ENCODE assay signal across 9 cellular contexts in genomic region chr17:29585080-29585751, GRCh38. TPM values are rescaled to one million over a fixed set of nuclear protein-coding genes. Genes with fewer than 3 reads are reported as not detected.
DNase-seq lines count a peak whose midpoint lies in the region; ATAC-seq and TF ChIP-seq lines count a peak whose summit lies in the region.
"Had no signal": no experiment of that assay in that cellular context is flagged by ENCODE, and none has a peak within 500 bp of the region (broad histone marks: within the 10 kb centered on the region; RNA-seq: fewer than 3 reads in every experiment).

No MANE protein-coding gene starts in this region.

- ATAC-seq in natural killer cell treated with Interleukin-12 subunit alpha and Interleukin-12 subunit beta and Interleukin-15 and Interleukin-18, amount 100 ng/mL, for 72 hours = no peak
- ATAC-seq in natural killer cell = no peak
- ATAC-seq in activated naive CD4-positive, alpha-beta T cell treated with anti-CD3 and anti-CD28 coated beads, Interleukin-2, amount 50 U/mL, for 72 hours = no peak
- no peak for ATAC-seq in HG02763 (IDR thresholded peaks at IDR 0.05; ENCODE audit: unreplicated experiment)

- H3K4me3 Mint-ChIP-seq in natural killer cell treated with Interleukin-12 subunit alpha and Interleukin-12 subunit beta and Interleukin-15 and Interleukin-18, amount 100 ng/mL, for 72 hours = peak overlapping the region; percentile 55
- no peak overlapping the region for H3K4me3 Mint-ChIP-seq in natural killer cell

- H3K36me3 ChIP-seq in vagina = peaks cover 0 to 9% of the 10 kb centered on the region in 2 donors

- intact Hi-C loops in natural killer cell (cut with micrococcal nuclease) (no loop called here), vagina (cut with DNase I) (loop anchor here (10.0 kb wide), 1 partner anchor 350 kb away; the partner anchor contains the start of gene SSH2)

- H3K9me3 ChIP-seq in vagina = no peaks in the 10 kb centered on the region

- no peaks in the 10 kb centered on the region for H3K27me3 Mint-ChIP-seq in natural killer cell treated with Interleukin-12 subunit alpha and Interleukin-12 subunit beta and Interleukin-15 and Interleukin-18, amount 100 ng/mL, for 72 hours
- H3K27me3 Mint-ChIP-seq in natural killer cell (ENCODE audit: low read depth in 2 of 2) = no peaks in the 10 kb centered on the region

- TF ChIP-seq CTCF in natural killer cell (IDR thresholded peaks at IDR 0.05) = no peak
- TF ChIP-seq CTCF in vagina (IDR thresholded peaks at IDR 0.05) = no peak

- no peaks in the 10 kb centered on the region for H3K27me3 ChIP-seq in layer of hippocampus (ENCODE audit: control insufficient read depth, insufficient read depth, low read length)
- no peaks in the 10 kb centered on the region for H3K27me3 ChIP-seq in vagina

- TF ChIP-seq POLR2A in vagina (IDR thresholded peaks at IDR 0.05) = no peak

- H3K36me3 Mint-ChIP-seq in natural killer cell treated with Interleukin-12 subunit alpha and Interleukin-12 subunit beta and Interleukin-15 and Interleukin-18, amount 100 ng/mL, for 72 hours = no peaks in the 10 kb centered on the region
- H3K36me3 Mint-ChIP-seq in natural killer cell = no peaks in the 10 kb centered on the region
- peaks cover 20 to 30% of the 10 kb centered on the region in 2 donors for H3K36me3 Mint-ChIP-seq in activated naive CD4-positive, alpha-beta T cell treated with anti-CD3 and anti-CD28 coated beads, Interleukin-2, amount 50 U/mL, for 72 hours

- peaks cover 75% of the 10 kb centered on the region for H3K4me1 ChIP-seq in vagina

- peak overlapping the region; percentile 56 to 72 for H3K27ac Mint-ChIP-seq in natural killer cell treated with Interleukin-12 subunit alpha and Interleukin-12 subunit beta and Interleukin-15 and Interleukin-18, amount 100 ng/mL, for 72 hours
- no peak overlapping the region for H3K27ac Mint-ChIP-seq in natural killer cell
- peak overlapping the region; percentile 89 to 90 for H3K27ac Mint-ChIP-seq in activated naive CD4-positive, alpha-beta T cell treated with anti-CD3 and anti-CD28 coated beads, Interleukin-2, amount 50 U/mL, for 72 hours

- peak overlapping the region; percentile 85 for H3K27ac ChIP-seq in layer of hippocampus (ENCODE audit: low read depth, low read length)
- H3K27ac ChIP-seq in vagina = peak overlapping the region; percentile 61

- peak overlapping the region; percentile 11 to 16 for H3K4me3 ChIP-seq in vagina

- DNase-seq in natural killer cell treated with Interleukin-12 subunit alpha and Interleukin-12 subunit beta and Interleukin-15 and Interleukin-18, amount 100 ng/mL, for 72 hours (ENCODE audit: low spot score) = no peak
- no peak for DNase-seq in natural killer cell
- DNase-seq in activated naive CD4-positive, alpha-beta T cell treated with anti-CD3 and anti-CD28 coated beads, Interleukin-2, amount 50 U/mL, for 72 hours (ENCODE audit: low spot score in 2 of 2) = no peak
- no peak for DNase-seq in vagina (ENCODE audit: extremely low spot score in 2 of 2)
- DNase-seq in DMS 273 (lab: John Stamatoyannopoulos, UW; ENCODE audit: unreplicated experiment) = no peak
- DNase-seq in MV-4-11 (lab: John Stamatoyannopoulos, UW) = no peak
- DNase-seq: DMS 273 treated with DMSO at 0.1 percent for 48 hours had no signal

- H3K9me3 Mint-ChIP-seq in natural killer cell treated with Interleukin-12 subunit alpha and Interleukin-12 subunit beta and Interleukin-15 and Interleukin-18, amount 100 ng/mL, for 72 hours = no peaks in the 10 kb centered on the region
- H3K9me3 Mint-ChIP-seq in natural killer cell = no peaks in the 10 kb centered on the region
- no peaks in the 10 kb centered on the region for H3K9me3 Mint-ChIP-seq in activated naive CD4-positive, alpha-beta T cell treated with anti-CD3 and anti-CD28 coated beads, Interleukin-2, amount 50 U/mL, for 72 hours

- H3K4me1 Mint-ChIP-seq in natural killer cell treated with Interleukin-12 subunit alpha and Interleukin-12 subunit beta and Interleukin-15 and Interleukin-18, amount 100 ng/mL, for 72 hours (ENCODE audit: low read depth in 2 of 2) = peaks cover 38 to 40% of the 10 kb centered on the region in 2 donors
- peaks cover 16 to 49% of the 10 kb centered on the region in 2 donors for H3K4me1 Mint-ChIP-seq in natural killer cell

RNA-seq across cellular contexts. Expression of gene GIT1, which starts 4.2 kb away (rescaled TPM):
- total RNA-seq in natural killer cell treated with Interleukin-12 subunit alpha and Interleukin-12 subunit beta and Interleukin-15 and Interleukin-18, amount 100 ng/mL, for 72 hours = 100 to 1,000 TPM in 1 of 2 donors, 10 to 100 TPM in 1; 40.8 to 111 TPM
- total RNA-seq in natural killer cell (10 to 100 TPM; 39.4 to 61.4 (median 54.6) TPM), vagina (39.8 TPM)
- 10 to 100 TPM; 49.8 to 67.8 TPM for total RNA-seq in activated naive CD4-positive, alpha-beta T cell treated with anti-CD3 and anti-CD28 coated beads, Interleukin-2, amount 50 U/mL, for 72 hours

RNA-seq across cellular contexts. Expression of gene ANKRD13B, which starts 7.7 kb away (rescaled TPM):
- 10 to 100 TPM in 1 of 2 donors, 1 to 10 TPM in 1; 4.4 to 32.5 TPM for total RNA-seq in natural killer cell treated with Interleukin-12 subunit alpha and Interleukin-12 subunit beta and Interleukin-15 and Interleukin-18, amount 100 ng/mL, for 72 hours
- total RNA-seq in natural killer cell (1 to 10 TPM; 2.3 to 6.6 (median 4.0) TPM), vagina (7.9 TPM)
- total RNA-seq in activated naive CD4-positive, alpha-beta T cell treated with anti-CD3 and anti-CD28 coated beads, Interleukin-2, amount 50 U/mL, for 72 hours = 10 to 100 TPM in 1 of 2 donors, 1 to 10 TPM in 1; 8.9 to 25.3 TPM

RNA-seq across cellular contexts. Expression of gene TP53I13, which starts 16.7 kb away (rescaled TPM):
- 10 to 100 TPM; 61.6 to 95.5 TPM for total RNA-seq in natural killer cell treated with Interleukin-12 subunit alpha and Interleukin-12 subunit beta and Interleukin-15 and Interleukin-18, amount 100 ng/mL, for 72 hours
- total RNA-seq in natural killer cell = 100 to 1,000 TPM; 122 to 148 (median 148) TPM
- 10 to 100 TPM; 29.9 to 52.1 TPM for total RNA-seq in activated naive CD4-positive, alpha-beta T cell treated with anti-CD3 and anti-CD28 coated beads, Interleukin-2, amount 50 U/mL, for 72 hours
- 61.1 TPM for total RNA-seq in vagina

RNA-seq across cellular contexts. Expression of gene ABHD15, which starts 18.4 kb away (rescaled TPM):
- total RNA-seq in natural killer cell treated with Interleukin-12 subunit alpha and Interleukin-12 subunit beta and Interleukin-15 and Interleukin-18, amount 100 ng/mL, for 72 hours = 10 to 100 TPM; 12.6 to 20.3 TPM
- total RNA-seq in natural killer cell (10 to 100 TPM; 31.7 to 33.8 (median 33.1) TPM), vagina (13.3 TPM)
- 10 to 100 TPM in 1 of 2 donors, 1 to 10 TPM in 1; 5.1 to 10.6 TPM for total RNA-seq in activated naive CD4-positive, alpha-beta T cell treated with anti-CD3 and anti-CD28 coated beads, Interleukin-2, amount 50 U/mL, for 72 hours

RNA-seq across cellular contexts. Expression of gene CORO6, which starts 37.5 kb away (rescaled TPM):
- total RNA-seq in natural killer cell treated with Interleukin-12 subunit alpha and Interleukin-12 subunit beta and Interleukin-15 and Interleukin-18, amount 100 ng/mL, for 72 hours = 10 to 100 TPM in 1 of 2 donors, 1 to 10 TPM in 1; 2.1 to 10.2 TPM
- total RNA-seq in natural killer cell (10 to 100 TPM in 1 of 3 donors, 1 to 10 TPM in 2; 2.4 to 18.7 (median 3.9) TPM), vagina (23.6 TPM)
- total RNA-seq in activated naive CD4-positive, alpha-beta T cell treated with anti-CD3 and anti-CD28 coated beads, Interleukin-2, amount 50 U/mL, for 72 hours = 10 to 100 TPM; 17.3 to 47.3 TPM

Comparison
In these comparisons a context has a peak if more than half of its experiments do, and no peak if none do; other contexts are left out.
1. H3K27ac Mint-ChIP-seq: peak in natural killer cell treated with Interleukin-12 subunit alpha and Interleukin-12 subunit beta and Interleukin-15 and Interleukin-18, amount 100 ng/mL, for 72 hours (2 of 2) and activated naive CD4-positive, alpha-beta T cell treated with anti-CD3 and anti-CD28 coated beads, Interleukin-2, amount 50 U/mL, for 72 hours (2 of 2); none in natural killer cell (0 of 2).